ENCODE assay signal across 4 cellular contexts in genomic region chr5:150223474-150223873, GRCh38.
TF ChIP-seq lines count a peak whose summit lies in the region.

No MANE protein-coding gene starts in this region.

TF ChIP-seq in SK-N-SH, 30 proteins besides CTCF, POLR2A, EP300 and RAD21:
- TF ChIP-seq RFX5 (IDR thresholded peaks at IDR 0.05; ENCODE audit: low read length) = no peak
- no peak for TF ChIP-seq NRF1 (IDR thresholded peaks at IDR 0.05; ENCODE audit: low read depth, low read length)

TF ChIP-seq in SK-N-SH treated with all-trans-retinoic acid at 6 μM for 48 hours, 23 proteins besides CTCF, POLR2A, EP300 and RAD21:
- TF ChIP-seq ZFP3 (CRISPR knock-in tag; IDR thresholded peaks at IDR 0.05) = no peak
- TF ChIP-seq CREB5 (CRISPR knock-in tag; IDR thresholded peaks at IDR 0.05; ENCODE audit: low read depth) = no peak
- TF ChIP-seq OSR1 (CRISPR knock-in tag; IDR thresholded peaks at IDR 0.05) = no peak
- TF ChIP-seq CSRNP3 (CRISPR knock-in tag; IDR thresholded peaks at IDR 0.05) = no peak
- TF ChIP-seq SNAI2 (CRISPR knock-in tag; IDR thresholded peaks at IDR 0.05) = no peak

TF ChIP-seq in A549, 52 proteins besides CTCF, POLR2A, EP300 and RAD21:
- TF ChIP-seq ZC3H11A (IDR thresholded peaks at IDR 0.05) = no peak
- TF ChIP-seq JUN (IDR thresholded peaks at IDR 0.05) = no peak
- TF ChIP-seq HMGXB4 (CRISPR knock-in tag; IDR thresholded peaks at IDR 0.05; ENCODE audit: borderline replicate concordance) = no peak
- no peak for TF ChIP-seq HOXA7 (CRISPR knock-in tag; IDR thresholded peaks at IDR 0.05)
- peak; percentile 20 for TF ChIP-seq ZFP36 (IDR thresholded peaks at IDR 0.05; ENCODE audit: borderline replicate concordance, partially characterized antibody)
- TF ChIP-seq POLR2AphosphoS2 (conservative IDR thresholded peaks at IDR 0.05; ENCODE audit: low read length) = no peak
- TF ChIP-seq TP53 (CRISPR knock-in tag; IDR thresholded peaks at IDR 0.05) = no peak

TF ChIP-seq in K562, 482 proteins besides CTCF, POLR2A, EP300 and RAD21:
- peak; percentile 50 for TF ChIP-seq ZFP36 (IDR thresholded peaks at IDR 0.05; ENCODE audit: low read depth, low read length, partially characterized antibody)
- TF ChIP-seq ARID2 (IDR thresholded peaks at IDR 0.05) = no peak
